In the genomic region with DNA sequence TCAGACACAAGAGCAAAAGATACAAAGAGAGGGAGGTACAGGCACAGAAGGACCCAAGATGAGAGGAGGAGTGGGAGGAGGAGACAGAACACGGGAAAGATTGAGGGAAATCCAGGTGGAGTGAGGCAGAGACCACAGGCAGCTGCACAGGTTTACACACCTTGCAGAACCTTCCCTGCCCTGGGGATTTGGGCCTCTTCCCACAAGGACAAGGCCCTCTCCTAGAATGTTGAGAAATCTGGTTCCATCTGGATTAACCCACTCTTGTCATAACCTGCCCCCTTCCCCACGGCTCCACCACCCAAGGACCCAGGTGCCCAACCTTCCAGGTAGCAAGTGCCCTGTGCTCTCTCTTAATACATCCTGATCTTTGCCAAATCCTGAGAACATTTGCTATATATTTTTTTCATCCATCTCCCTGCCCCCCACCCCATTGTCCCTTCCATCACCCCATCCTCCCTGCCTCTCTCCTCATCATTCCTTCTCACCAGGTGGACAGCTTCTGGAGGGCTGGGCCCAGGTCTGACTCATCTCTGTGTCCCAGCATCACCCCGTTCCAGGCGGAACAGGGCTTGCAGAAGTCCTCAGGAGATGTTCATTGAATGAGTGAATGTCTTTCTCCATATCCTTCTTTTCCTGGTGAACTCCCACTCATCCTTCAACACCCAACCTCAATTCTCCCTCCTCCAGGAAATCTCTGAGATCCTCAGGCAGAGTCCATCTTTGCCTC, we compare ENCODE assay signal across 30 cellular contexts. TPM values are rescaled to one million over a fixed set of nuclear protein-coding genes. Genes with fewer than 3 reads are reported as not detected.
"Had no signal": no experiment of that assay in that cellular context is flagged by ENCODE, and none has a peak within 500 bp of the region (broad histone marks: within the 10 kb centered on the region; RNA-seq: fewer than 3 reads in every experiment).

No MANE protein-coding gene starts in this region.

- H3K4me1 Mint-ChIP-seq: activated naive CD4-positive, alpha-beta T cell treated with anti-CD3 and anti-CD28 coated beads, Interleukin-2, amount 50 U/mL, for 24 hours; brain; central memory CD8-positive, alpha-beta T cell; natural killer cell; T-cell had no signal

- H3K27ac Mint-ChIP-seq: activated CD8-positive, alpha-beta T cell treated with anti-CD3 and anti-CD28 coated beads, Interleukin-2, amount 10 ng/mL, durations not matched to agents 7 days and 5 days; activated naive CD4-positive, alpha-beta T cell treated with anti-CD3 and anti-CD28 coated beads, Interleukin-2, amount 50 U/mL, for 24 hours; activated T-helper 1 cell treated with anti-CD3 and anti-CD28 coated beads, Interleukin-12 subunit alpha, Interleukin-12 subunit beta, Interleukin-2, Interleukin-4 antibody, amounts not matched to agents 30 ng/mL and 10 ng/mL and 1 ng/mL, durations not matched to agents 14 hours and 24 hours and 36 hours; effector memory CD8-positive, alpha-beta T cell; natural killer cell; T-cell had no signal

- H3K4me1 ChIP-seq: left lung, prostate gland had no signal

- H3K36me3 Mint-ChIP-seq: activated naive CD4-positive, alpha-beta T cell treated with anti-CD3 and anti-CD28 coated beads, Interleukin-2, amount 50 U/mL, for 24 hours; brain; natural killer cell; T-cell had no signal

- H3K9me3 ChIP-seq: left lung, prostate gland had no signal

- H3K9me3 Mint-ChIP-seq: activated naive CD4-positive, alpha-beta T cell treated with anti-CD3 and anti-CD28 coated beads, Interleukin-2, amount 50 U/mL, for 24 hours; activated T-helper 1 cell treated with anti-CD3 and anti-CD28 coated beads, Interleukin-12 subunit alpha, Interleukin-12 subunit beta, Interleukin-2, Interleukin-4 antibody, amounts not matched to agents 30 ng/mL and 10 ng/mL and 1 ng/mL, durations not matched to agents 14 hours and 24 hours and 36 hours; central memory CD8-positive, alpha-beta T cell; effector memory CD8-positive, alpha-beta T cell; natural killer cell; T-cell had no signal

- FAIRE-seq: colon, endothelial cell of umbilical vein, TTC549 had no signal

- ATAC-seq: activated CD8-positive, alpha-beta T cell treated with anti-CD3 and anti-CD28 coated beads, Interleukin-2, amount 10 ng/mL, durations not matched to agents 7 days and 5 days; effector memory CD8-positive, alpha-beta T cell; left lung; stimulated activated naive CD8-positive, alpha-beta T cell treated with anti-CD3 and anti-CD28 coated beads, Interleukin-15, Interleukin-2, amounts not matched to agents 100 U/mL and 50 U/mL, for 24 hours; T-cell had no signal

- H3K4me3 ChIP-seq: left lung, lung, prostate gland had no signal

- H3K27ac ChIP-seq: left lung, prostate gland, WERI-Rb-1 had no signal

- H3K36me3 ChIP-seq: left lung, prostate gland, WERI-Rb-1 had no signal

- H3K4me3 Mint-ChIP-seq: activated CD8-positive, alpha-beta T cell treated with anti-CD3 and anti-CD28 coated beads, Interleukin-2, amount 10 ng/mL, durations not matched to agents 7 days and 5 days; activated naive CD4-positive, alpha-beta T cell treated with anti-CD3 and anti-CD28 coated beads, Interleukin-2, amount 50 U/mL, for 24 hours; activated T-helper 1 cell treated with anti-CD3 and anti-CD28 coated beads, Interleukin-12 subunit alpha, Interleukin-12 subunit beta, Interleukin-2, Interleukin-4 antibody, amounts not matched to agents 30 ng/mL and 10 ng/mL and 1 ng/mL, durations not matched to agents 14 hours and 24 hours and 36 hours; brain; central memory CD8-positive, alpha-beta T cell; effector memory CD8-positive, alpha-beta T cell; natural killer cell; T-cell had no signal

- DNase-seq: activated CD4-positive, alpha-beta T cell treated with anti-CD3 and anti-CD28 coated beads, Interleukin-2, amount 50 U/mL, for 1 hour; activated CD4-positive, CD25-positive, alpha-beta regulatory T cell treated with anti-CD3 and anti-CD28 coated beads, Interleukin-2, amount 50 U/mL, for 72 hours; activated CD8-positive, alpha-beta T cell treated with anti-CD3 and anti-CD28 coated beads, Interleukin-2, amount 10 ng/mL, durations not matched to agents 7 days and 5 days; activated gamma-delta T cell; effector memory CD8-positive, alpha-beta T cell; foreskin fibroblast; left lung; midbrain; natural killer cell; stimulated activated CD4-positive, alpha-beta T cell treated with anti-CD3 and anti-CD28 coated beads, Interleukin-12 subunit alpha, Interleukin-12 subunit beta, amount 100 ng/mL, for 4 hours; stimulated activated CD4-positive, alpha-beta T cell treated with anti-CD3 and anti-CD28 coated beads, Interleukin-4, amount 100 ng/mL, for 4 hours; stimulated activated naive CD8-positive, alpha-beta T cell treated with anti-CD3 and anti-CD28 coated beads, Interleukin-15, Interleukin-2, amounts not matched to agents 100 U/mL and 50 U/mL, for 24 hours; T-cell; WERI-Rb-1 had no signal

RNA-seq across cellular contexts. Expression of a gene that starts 8.8 kb away (rescaled TPM):
- total RNA-seq: activated CD8-positive, alpha-beta T cell treated with anti-CD3 and anti-CD28 coated beads, Interleukin-2, amount 10 ng/mL, durations not matched to agents 7 days and 5 days; activated T-helper 1 cell treated with anti-CD3 and anti-CD28 coated beads, Interleukin-12 subunit alpha, Interleukin-12 subunit beta, Interleukin-2, Interleukin-4 antibody, amounts not matched to agents 30 ng/mL and 10 ng/mL and 1 ng/mL, durations not matched to agents 14 hours and 24 hours and 36 hours; aorta; dermis microvascular lymphatic vessel endothelial cell; endothelial cell of umbilical vein; fibroblast of lung; left lung; lung; natural killer cell; osteocyte; prostate gland; subcutaneous adipose tissue; T-cell; ureter had no signal
- polyA plus RNA-seq: aorta, endothelial cell of umbilical vein, fibroblast of lung had no signal

RNA-seq across cellular contexts. Expression of a gene that starts 9.3 kb away (rescaled TPM):
- total RNA-seq: activated CD8-positive, alpha-beta T cell treated with anti-CD3 and anti-CD28 coated beads, Interleukin-2, amount 10 ng/mL, durations not matched to agents 7 days and 5 days; activated T-helper 1 cell treated with anti-CD3 and anti-CD28 coated beads, Interleukin-12 subunit alpha, Interleukin-12 subunit beta, Interleukin-2, Interleukin-4 antibody, amounts not matched to agents 30 ng/mL and 10 ng/mL and 1 ng/mL, durations not matched to agents 14 hours and 24 hours and 36 hours; aorta; endothelial cell of umbilical vein; fibroblast of lung; natural killer cell; osteocyte; T-cell had no signal
- polyA plus RNA-seq: endothelial cell of umbilical vein had no signal

RNA-seq across cellular contexts. Expression of a gene that starts 16.2 kb away (rescaled TPM):
- total RNA-seq: activated CD8-positive, alpha-beta T cell treated with anti-CD3 and anti-CD28 coated beads, Interleukin-2, amount 10 ng/mL, durations not matched to agents 7 days and 5 days; activated T-helper 1 cell treated with anti-CD3 and anti-CD28 coated beads, Interleukin-12 subunit alpha, Interleukin-12 subunit beta, Interleukin-2, Interleukin-4 antibody, amounts not matched to agents 30 ng/mL and 10 ng/mL and 1 ng/mL, durations not matched to agents 14 hours and 24 hours and 36 hours; aorta; dermis microvascular lymphatic vessel endothelial cell; endothelial cell of umbilical vein; fibroblast of lung; kidney epithelial cell; natural killer cell; osteocyte; subcutaneous adipose tissue; T-cell had no signal
- polyA plus RNA-seq: endothelial cell of umbilical vein, fibroblast of lung had no signal

RNA-seq across cellular contexts. Expression of a gene that starts 24.6 kb away (rescaled TPM):
- total RNA-seq: activated CD8-positive, alpha-beta T cell treated with anti-CD3 and anti-CD28 coated beads, Interleukin-2, amount 10 ng/mL, durations not matched to agents 7 days and 5 days; activated T-helper 1 cell treated with anti-CD3 and anti-CD28 coated beads, Interleukin-12 subunit alpha, Interleukin-12 subunit beta, Interleukin-2, Interleukin-4 antibody, amounts not matched to agents 30 ng/mL and 10 ng/mL and 1 ng/mL, durations not matched to agents 14 hours and 24 hours and 36 hours; aorta; dermis microvascular lymphatic vessel endothelial cell; endothelial cell of umbilical vein; fibroblast of lung; kidney epithelial cell; natural killer cell; osteocyte; subcutaneous adipose tissue; T-cell; ureter had no signal
- polyA plus RNA-seq: aorta, endothelial cell of umbilical vein, fibroblast of lung had no signal

RNA-seq across cellular contexts. Expression of a gene that starts 26.5 kb away (rescaled TPM):
- total RNA-seq: activated CD8-positive, alpha-beta T cell treated with anti-CD3 and anti-CD28 coated beads, Interleukin-2, amount 10 ng/mL, durations not matched to agents 7 days and 5 days; activated T-helper 1 cell treated with anti-CD3 and anti-CD28 coated beads, Interleukin-12 subunit alpha, Interleukin-12 subunit beta, Interleukin-2, Interleukin-4 antibody, amounts not matched to agents 30 ng/mL and 10 ng/mL and 1 ng/mL, durations not matched to agents 14 hours and 24 hours and 36 hours; aorta; dermis microvascular lymphatic vessel endothelial cell; endothelial cell of umbilical vein; fibroblast of lung; natural killer cell; osteocyte; T-cell; ureter had no signal
- polyA plus RNA-seq: aorta, endothelial cell of umbilical vein, fibroblast of lung had no signal
